15 cellular contexts compared by ENCODE assay signal in genomic region chr13:100301418-100301817, GRCh38.
DNase-seq lines count a peak whose midpoint lies in the region; ATAC-seq, FAIRE-seq and TF ChIP-seq lines count a peak whose summit lies in the region.
"Had no signal": no experiment of that assay in that cellular context is flagged by ENCODE, and none has a peak within 500 bp of the region (broad histone marks: within the 10 kb centered on the region; RNA-seq: fewer than 3 reads in every experiment).

No MANE protein-coding gene starts in this region.

- H3K4me3 Mint-ChIP-seq in neural crest cell, result no peak overlapping the region

- in situ Hi-C loops in K562 (cut with MboI), result no loop called here

- no peak overlapping the region for H3K4me3 ChIP-seq in K562
- H3K4me3 ChIP-seq: psoas muscle, upper lobe of right lung had no signal

- H3K27me3 Mint-ChIP-seq in neural crest cell (ENCODE audit: low read depth), result no peaks in the 10 kb centered on the region

- no peak for TF ChIP-seq POLR2A in K562 (conservative IDR thresholded peaks at IDR 0.05)

- H3K9ac ChIP-seq in K562 (ENCODE audit: insufficient read depth in 1 of 2, low read depth in 2 of 2, low read length in 2 of 2), result no peak overlapping the region

- no peaks in the 10 kb centered on the region for H3K36me3 ChIP-seq in K562 (ENCODE audit: control insufficient read depth, insufficient read depth, low read length)

- no peak overlapping the region for H2AFZ ChIP-seq in K562 (ENCODE audit: low read depth, low read length)

- H3K9me3 Mint-ChIP-seq in neural crest cell, result no peaks in the 10 kb centered on the region

- no peak for TF ChIP-seq CTCF in K562 (IDR thresholded peaks at IDR 0.05 in 2 of 3, conservative IDR thresholded peaks at IDR 0.05 in 1 of 3; ENCODE audit: insufficient read depth in 2 of 3, low read depth in 1 of 3, low read length in 3 of 3)
- no peak for TF ChIP-seq CTCF in neural crest cell (conservative IDR thresholded peaks at IDR 0.05)

- H3K79me2 ChIP-seq in K562 (ENCODE audit: control insufficient read depth, insufficient read depth, low read length), result no peaks in the 10 kb centered on the region

- no peak overlapping the region for H3K4me2 ChIP-seq in K562 (ENCODE audit: insufficient read depth, low read length)

- no peaks in the 10 kb centered on the region for H3K9me1 ChIP-seq in K562 (ENCODE audit: control insufficient read depth, insufficient read depth, low read length)

- peak; percentile 27 for DNase-seq in DMS53 (lab: John Stamatoyannopoulos, UW)
- no peak for DNase-seq in DMS53 treated with DMSO at 0.1 percent for 48 hours (lab: John Stamatoyannopoulos, UW; ENCODE audit: unreplicated experiment)
- peak; percentile 88 for DNase-seq in NCI-H2171 treated with DMSO at 0.1 percent for 48 hours (lab: John Stamatoyannopoulos, UW)
- no peak for DNase-seq in K562 (ENCODE audit: extremely low read depth in 1 of 4, low spot score in 3 of 4)
- DNase-seq in neural crest cell (ENCODE audit: low read depth, low spot score), result no peak
- DNase-seq in iPS-NIHi7 (ENCODE audit: extremely low spot score), result no peak
- DNase-seq in left colon, result no peak
- DNase-seq in stimulated activated CD4-positive, alpha-beta T cell treated with anti-CD3 and anti-CD28 coated beads, Interleukin-4, amount 100 ng/mL, for 1 hour, result no peak
- DNase-seq: activated CD8-positive, alpha-beta memory T cell treated with anti-CD3 and anti-CD28 coated beads, Interleukin-2, amount 50 U/mL, for 48 hours; effector CD4-positive, alpha-beta T cell; KG1; kidney; psoas muscle; stimulated activated CD4-positive, alpha-beta T cell treated with anti-CD3 and anti-CD28 coated beads, Interleukin-1b, Interleukin-23, amount 100 ng/mL, for 48 hours; upper lobe of right lung had no signal

- FAIRE-seq in K562 (lab: Jason Lieb, UNC), result no peak

- CTCF ChIA-PET in K562 (lab: Yijun Ruan, JAX; ENCODE audit: low intra/inter-chr PET ratio), result no interaction called here

- peaks cover 17% of the 10 kb centered on the region for H3K4me1 Mint-ChIP-seq in neural crest cell

- H3K9me3 ChIP-seq in K562 (replicated peaks; ENCODE audit: control insufficient read depth, insufficient read depth, low read depth, low read length), result no peaks in the 10 kb centered on the region
- H3K9me3 ChIP-seq: psoas muscle, upper lobe of right lung had no signal

- H3K36me3 Mint-ChIP-seq in neural crest cell (ENCODE audit: low read depth), result no peaks in the 10 kb centered on the region

- ATAC-seq in K562, result no peak
- ATAC-seq in left colon, result no peak
- ATAC-seq: psoas muscle, upper lobe of right lung had no signal

- no peak for TF ChIP-seq RAD21 in K562 (CRISPR knock-in tag; conservative IDR thresholded peaks at IDR 0.05 in 1 of 2, IDR thresholded peaks at IDR 0.05 in 1 of 2)

- no peaks in the 10 kb centered on the region for H3K27me3 ChIP-seq in K562 (ENCODE audit: control insufficient read depth in 2 of 2, insufficient read depth in 2 of 2, low read length in 2 of 2)
- H3K27me3 ChIP-seq: upper lobe of right lung had no signal

- TF ChIP-seq EP300 in K562 (IDR thresholded peaks at IDR 0.05; ENCODE audit: low read length), result no peak

- peak overlapping the region; percentile 78 for H3K27ac Mint-ChIP-seq in neural crest cell (ENCODE audit: unreplicated experiment)

- no peaks in the 10 kb centered on the region for H4K20me1 ChIP-seq in K562 (replicated peaks; ENCODE audit: control insufficient read depth, insufficient read depth, low read length)

- no peak overlapping the region for H3K27ac ChIP-seq in K562 (ENCODE audit: extremely low read depth, low read depth, low read length)
- H3K27ac ChIP-seq: psoas muscle, upper lobe of right lung had no signal

- intact Hi-C loops in K562 (cut with micrococcal nuclease) (no loop called here), left colon (cut with DNase I, micrococcal nuclease) (no loop called here)

- no TSS peak for BruUV-seq in K562 (replicated peaks; lab: Mats Ljungman, UMichigan)

- H3K4me1 ChIP-seq in K562 (replicated peaks in 1 of 2; ENCODE audit: control insufficient read depth in 2 of 2, insufficient read depth in 2 of 2, low read length in 2 of 2), result no peaks in the 10 kb centered on the region
- H3K4me1 ChIP-seq: upper lobe of right lung had no signal

- 80% methylated on average over 5 of the region's 5 CpGs for WGBS in K562 (ENCODE audit: insufficient coverage, low coverage, missing lambda C conversion rate)

- POLR2A ChIA-PET in K562 (lab: Yijun Ruan, JAX), result no interaction called here

TF ChIP-seq in K562, 482 proteins besides CTCF, POLR2A, EP300 and RAD21:
- peak; percentile 66 for TF ChIP-seq CEBPB (tag; IDR thresholded peaks at IDR 0.05)
- TF ChIP-seq MITF (IDR thresholded peaks at IDR 0.05), result no peak
- no peak for TF ChIP-seq CEBPG (CRISPR knock-in tag; IDR thresholded peaks at IDR 0.05)
- peak in 1 of 2 experiments; percentile 76; a peak in 2 of 4 replicates for TF ChIP-seq CEBPG (tag; conservative IDR thresholded peaks at IDR 0.05 in 1 of 2, IDR thresholded peaks at IDR 0.05 in 1 of 2)

Comparison
In these comparisons a context has a peak if more than half of its experiments do, and no peak if none do; other contexts are left out.
1. DNase-seq: peak in DMS53 (single experiment) and NCI-H2171 treated with DMSO at 0.1 percent for 48 hours (single experiment); none in DMS53 treated with DMSO at 0.1 percent for 48 hours (single experiment), K562 (0 of 4), neural crest cell (single experiment), iPS-NIHi7 (single experiment), left colon (0 of 2) and stimulated activated CD4-positive, alpha-beta T cell treated with anti-CD3 and anti-CD28 coated beads, Interleukin-4, amount 100 ng/mL, for 1 hour (single experiment).